In genomic region chr19:13102416-13102665, GRCh38 we compare ENCODE assay signal across 8 cellular contexts. TPM values are rescaled to one million over a fixed set of nuclear protein-coding genes. Genes with fewer than 3 reads are reported as not detected.
DNase-seq lines count a peak whose midpoint lies in the region; ATAC-seq, FAIRE-seq and TF ChIP-seq lines count a peak whose summit lies in the region.

No MANE protein-coding gene starts in this region.

- peaks cover 62% of the 10 kb centered on the region for H3K4me1 Mint-ChIP-seq in stimulated activated naive CD8-positive, alpha-beta T cell treated with anti-CD3 and anti-CD28 coated beads, Interleukin-15, Interleukin-2, amounts not matched to agents 100 ng/mL and 50 ng/mL, for 24 hours (ENCODE audit: low read depth)

- in situ Hi-C loops in astrocyte of the spinal cord (cut with HindIII; ENCODE audit: low sequenced_read_pairs): no loop called here

- peaks cover 17% of the 10 kb centered on the region for H3K36me3 ChIP-seq in mesodermal cell (ENCODE audit: control insufficient read depth, insufficient read depth, low read length)

- peaks cover 4% of the 10 kb centered on the region for H3K27me3 Mint-ChIP-seq in stimulated activated naive CD8-positive, alpha-beta T cell treated with anti-CD3 and anti-CD28 coated beads, Interleukin-15, Interleukin-2, amounts not matched to agents 100 ng/mL and 50 ng/mL, for 24 hours

- DNase-seq in stimulated activated naive CD8-positive, alpha-beta T cell treated with anti-CD3 and anti-CD28 coated beads, Interleukin-15, Interleukin-2, amounts not matched to agents 100 U/mL and 50 U/mL, for 24 hours: no peak
- DNase-seq in astrocyte of the spinal cord (ENCODE audit: low read depth, low spot score) (no peak), H54 (ENCODE audit: insufficient read length, low spot score) (no peak)

- no peak for FAIRE-seq in H54 (lab: Jason Lieb, UNC)

- no peaks in the 10 kb centered on the region for H3K9me3 ChIP-seq in mesodermal cell (ENCODE audit: control insufficient read depth, low read length)

- H3K4me3 Mint-ChIP-seq in stimulated activated naive CD8-positive, alpha-beta T cell treated with anti-CD3 and anti-CD28 coated beads, Interleukin-15, Interleukin-2, amounts not matched to agents 100 ng/mL and 50 ng/mL, for 24 hours: peak overlapping the region; percentile 75

- H3K4me3 ChIP-seq in astrocyte of the spinal cord (ENCODE audit: low read depth, low read length) (peak overlapping the region; percentile 0), mesodermal cell (ENCODE audit: extremely low read depth, insufficient read depth, low read length, poor library complexity, severe bottlenecking) (peak overlapping the region; percentile 35)

- H3K27ac ChIP-seq in mesodermal cell (ENCODE audit: low read depth, low read length, severe bottlenecking): peak overlapping the region; percentile 50

- WGBS in mesodermal cell (ENCODE audit: insufficient coverage in 2 of 2), 2 experiments: 12 to 15% methylated on average over 5 to 7 of the region's 7 CpGs

- ATAC-seq in stimulated activated naive CD8-positive, alpha-beta T cell treated with anti-CD3 and anti-CD28 coated beads, Interleukin-15, Interleukin-2, amounts not matched to agents 100 U/mL and 50 U/mL, for 24 hours: no peak
- ATAC-seq in GM18498 (IDR thresholded peaks at IDR 0.05; ENCODE audit: unreplicated experiment) (no peak), GM21717 (IDR thresholded peaks at IDR 0.05; ENCODE audit: unreplicated experiment) (no peak), HG03159 (IDR thresholded peaks at IDR 0.05; ENCODE audit: unreplicated experiment) (no peak)

- H3K4me1 ChIP-seq in mesodermal cell (ENCODE audit: control insufficient read depth, insufficient read depth, low read length, poor library complexity, severe bottlenecking): peaks cover 17% of the 10 kb centered on the region

- no peaks in the 10 kb centered on the region for H3K9me3 Mint-ChIP-seq in stimulated activated naive CD8-positive, alpha-beta T cell treated with anti-CD3 and anti-CD28 coated beads, Interleukin-15, Interleukin-2, amounts not matched to agents 100 ng/mL and 50 ng/mL, for 24 hours

- TF ChIP-seq CTCF in astrocyte of the spinal cord (IDR thresholded peaks at IDR 0.05; ENCODE audit: low read depth, low read length): no peak

- no peak for TF ChIP-seq POLR2A in H54 (IDR thresholded peaks at IDR 0.05; ENCODE audit: low read depth, low read length)

- H3K36me3 Mint-ChIP-seq in stimulated activated naive CD8-positive, alpha-beta T cell treated with anti-CD3 and anti-CD28 coated beads, Interleukin-15, Interleukin-2, amounts not matched to agents 100 ng/mL and 50 ng/mL, for 24 hours (ENCODE audit: low read depth): peaks cover 14% of the 10 kb centered on the region

- H3K27ac Mint-ChIP-seq in stimulated activated naive CD8-positive, alpha-beta T cell treated with anti-CD3 and anti-CD28 coated beads, Interleukin-15, Interleukin-2, amounts not matched to agents 100 ng/mL and 50 ng/mL, for 24 hours: no peak overlapping the region

RNA-seq across cellular contexts. Expression of gene LYL1, which starts 0.3 kb away (rescaled TPM):
- polyA plus RNA-seq in mesodermal cell (2013, experiment 1 of 2): 14.3 TPM
- polyA plus RNA-seq in mesodermal cell (2013, experiment 2 of 2): 10.6 TPM

RNA-seq across cellular contexts. Expression of gene TRMT1, which starts 14.2 kb away (rescaled TPM):
- 36.2 TPM for polyA plus RNA-seq in mesodermal cell (2013, experiment 1 of 2)
- polyA plus RNA-seq in mesodermal cell (2013, experiment 2 of 2): 27.4 TPM

RNA-seq across cellular contexts. Expression of gene NACC1, which starts 15.7 kb away (rescaled TPM):
- polyA plus RNA-seq in mesodermal cell (2013, experiment 1 of 2): 60.4 TPM
- 40.7 TPM for polyA plus RNA-seq in mesodermal cell (2013, experiment 2 of 2)

RNA-seq across cellular contexts. Expression of gene STX10, which starts 47.8 kb away (rescaled TPM):
- polyA plus RNA-seq in mesodermal cell (2013, experiment 1 of 2): 45.6 TPM
- 36.3 TPM for polyA plus RNA-seq in mesodermal cell (2013, experiment 2 of 2)

RNA-seq across cellular contexts. Expression of gene IER2, which starts 47.9 kb away (rescaled TPM):
- polyA plus RNA-seq in mesodermal cell (2013, experiment 1 of 2): 106 TPM
- 66.8 TPM for polyA plus RNA-seq in mesodermal cell (2013, experiment 2 of 2)
